ENCODE assay signal across 8 cellular contexts in the genomic region with DNA sequence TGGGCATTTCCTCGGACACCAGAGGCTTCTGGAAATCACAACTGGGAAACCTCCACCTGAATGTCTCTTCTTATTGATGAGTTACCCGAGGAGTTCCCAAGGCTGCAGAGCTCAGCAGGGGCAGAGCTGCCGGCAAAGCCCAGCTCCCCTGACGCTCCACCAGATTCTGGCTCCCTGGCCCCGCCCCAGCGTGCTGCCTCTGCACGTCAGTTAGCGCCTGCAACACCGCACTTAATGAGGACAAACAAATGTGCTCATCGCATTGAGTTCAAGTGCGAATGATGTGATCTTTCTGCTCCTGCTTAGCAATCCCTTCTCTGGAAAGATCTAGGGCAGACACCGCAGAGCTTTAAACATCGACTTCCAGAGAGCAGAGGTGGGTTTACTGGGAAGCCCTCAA. TPM values are rescaled to one million over a fixed set of nuclear protein-coding genes. Genes with fewer than 3 reads are reported as not detected.
DNase-seq lines count a peak whose midpoint lies in the region; ATAC-seq and TF ChIP-seq lines count a peak whose summit lies in the region.

No MANE protein-coding gene starts in this region.

- H3K36me3 Mint-ChIP-seq in glutamatergic neuron (ENCODE audit: unreplicated experiment): peaks cover 6% of the 10 kb centered on the region

- H3K9me3 ChIP-seq in AG04450 (ENCODE audit: control insufficient read depth, insufficient read depth, low read length) (no peaks in the 10 kb centered on the region), psoas muscle (no peaks in the 10 kb centered on the region)

- no peaks in the 10 kb centered on the region for H3K4me1 ChIP-seq in psoas muscle

- peaks cover 10% of the 10 kb centered on the region for H3K27me3 ChIP-seq in AG04450 (ENCODE audit: control insufficient read depth, insufficient read depth, low read length)
- no peaks in the 10 kb centered on the region for H3K27me3 ChIP-seq in psoas muscle (ENCODE audit: insufficient read depth in 3 of 3, low read length in 2 of 3)

- CTCF ChIA-PET in AG04450 (lab: Charles Lee): interaction anchor here (1.4 to 3.2 kb wide), 3 partner anchors 49 to 183 kb away, joined by 3 to 19 read pairs (median 14); no protein-coding TSS in a partner anchor

- H3K4me3 ChIP-seq in AG04450 (ENCODE audit: low read depth, low read length): peak overlapping the region; percentile 30; the same call in 1 of the 2 replicates
- peak overlapping the region; percentile 2 for H3K4me3 ChIP-seq in psoas muscle

- H3K4me1 Mint-ChIP-seq in glutamatergic neuron (ENCODE audit: low read depth, unreplicated experiment): peaks cover 31% of the 10 kb centered on the region

- peaks cover 2% of the 10 kb centered on the region for H3K9me3 Mint-ChIP-seq in glutamatergic neuron (ENCODE audit: unreplicated experiment)

- no peak for DNase-seq in AG04450 (ENCODE audit: low read depth, low spot score)
- peak; percentile 2 for DNase-seq in NCI-H1105 (lab: John Stamatoyannopoulos, UW)
- peak; percentile 29 to 37 for DNase-seq in activated T-cell treated with anti-CD3 and anti-CD28 coated beads, Interleukin-2, amount 50 U/mL, for 48 hours
- DNase-seq in glutamatergic neuron: peak; percentile 80
- DNase-seq in psoas muscle: peak; percentile 30 to 67
- no peak for DNase-seq in hippocampal formation (lab: John Stamatoyannopoulos, UW)
- DNase-seq in 8988T: no peak

- no peak overlapping the region for H3K27ac Mint-ChIP-seq in glutamatergic neuron (ENCODE audit: unreplicated experiment)

- H3K27ac ChIP-seq in AG04450 (ENCODE audit: low read depth, low read length) (no peak overlapping the region), psoas muscle (no peak overlapping the region)

- WGBS in psoas muscle, 3 donors: 8 to 15% (median 11%) methylated on average over 13 of the region's 13 CpGs

- no peak for TF ChIP-seq CTCF in AG04450 (IDR thresholded peaks at IDR 0.05; ENCODE audit: low read depth, low read length)
- no peak for TF ChIP-seq CTCF in glutamatergic neuron (IDR thresholded peaks at IDR 0.05; ENCODE audit: partially characterized antibody, unreplicated experiment)
- TF ChIP-seq CTCF in psoas muscle (IDR thresholded peaks at IDR 0.05): no peak

- peak overlapping the region; percentile 82 for H3K4me3 Mint-ChIP-seq in glutamatergic neuron (ENCODE audit: unreplicated experiment)

- intact Hi-C loops in psoas muscle (cut with DNase I): no loop called here

- POLR2A ChIA-PET in AG04450 (lab: Yijun Ruan, JAX): no interaction called here

- H3K36me3 ChIP-seq in psoas muscle (ENCODE audit: insufficient read depth in 1 of 2, low read depth in 1 of 2): no peaks in the 10 kb centered on the region

- peaks cover 5% of the 10 kb centered on the region for H3K27me3 Mint-ChIP-seq in glutamatergic neuron (ENCODE audit: unreplicated experiment)

- ATAC-seq in psoas muscle (peak in 2 of 4 donors; percentile 48), HG03175 (IDR thresholded peaks at IDR 0.05; ENCODE audit: unreplicated experiment) (no peak)

RNA-seq across cellular contexts. Expression of gene FBXW7, which starts 55.5 kb away (rescaled TPM):
- polyA plus RNA-seq in AG04450 (2011; rRNA removed): 11.5 and 16.3 TPM in 2 replicates
- 24.5 and 42.7 TPM in 2 replicates for polyA minus RNA-seq in AG04450 (2011; rRNA and poly(A)+ RNA removed)
- total RNA-seq in glutamatergic neuron (ENCODE audit: unreplicated experiment): 57.5 TPM
- total RNA-seq in psoas muscle: 10 to 100 TPM; 28.7 to 41.1 (median 30.6) TPM
- polyA plus RNA-seq in psoas muscle: 10 to 100 TPM in 2 of 3 donors, 1 to 10 TPM in 1; 9.8 to 23.3 (median 17.1) TPM

Comparison
In these comparisons a context has a peak if more than half of its experiments do, and no peak if none do; other contexts are left out.
1. DNase-seq: peak in NCI-H1105 (single experiment), activated T-cell treated with anti-CD3 and anti-CD28 coated beads, Interleukin-2, amount 50 U/mL, for 48 hours (2 of 2), glutamatergic neuron (single experiment) and psoas muscle (2 of 2); none in AG04450 (single experiment), hippocampal formation (0 of 2) and 8988T (single experiment).